In genomic region chr13:79480954-79481684, GRCh38 we compare ENCODE assay signal across 1 cellular context.
TF ChIP-seq lines count a peak whose summit lies in the region.

NDFIP2 (plus strand) TSS chr13:79481155; CDS start chr13:79481204, 49 bp downstream.

TF ChIP-seq in HepG2, 621 proteins besides CTCF, POLR2A, EP300 and RAD21 (continued from another document and continues in another):
- TF ChIP-seq ARID5B (CRISPR knock-in tag; IDR thresholded peaks at IDR 0.05) (peak; percentile 63; the same call in 1 of the 2 replicates), HES4 (CRISPR knock-in tag; IDR thresholded peaks at IDR 0.05; ENCODE audit: borderline replicate concordance) (no peak), FOXO1 (CRISPR knock-in tag; IDR thresholded peaks at IDR 0.05) (peak; percentile 50), MED1 (CRISPR knock-in tag; IDR thresholded peaks at IDR 0.05) (peak; percentile 63), ZNF766 (CRISPR knock-in tag; IDR thresholded peaks at IDR 0.05; ENCODE audit: borderline replicate concordance) (0 out of 2 replicates have a peak, but pooled peaks have one; percentile 83), HOXD1 (CRISPR knock-in tag; IDR thresholded peaks at IDR 0.05) (peak; percentile 64; the same call in 1 of the 2 replicates), YEATS2 (CRISPR knock-in tag; IDR thresholded peaks at IDR 0.05; ENCODE audit: borderline replicate concordance) (peak; percentile 60; the same call in 1 of the 2 replicates), ZBTB43 (CRISPR knock-in tag; conservative IDR thresholded peaks at IDR 0.05) (peak; percentile 45; the same call in 1 of the 2 replicates), ZBTB3 (CRISPR knock-in tag; IDR thresholded peaks at IDR 0.05; ENCODE audit: borderline replicate concordance, low read depth) (no peak), RBFOX2 (IDR thresholded peaks at IDR 0.05; ENCODE audit: low read depth, low read length) (peak; percentile 92), ZNF101 (CRISPR knock-in tag; IDR thresholded peaks at IDR 0.05; ENCODE audit: borderline replicate concordance, low read depth) (no peak), ZNF619 (CRISPR knock-in tag; IDR thresholded peaks at IDR 0.05) (0 out of 2 replicates have a peak, but pooled peaks have one; percentile 29), ZNF569 (CRISPR knock-in tag; IDR thresholded peaks at IDR 0.05; ENCODE audit: borderline replicate concordance) (no peak), ZNF576 (CRISPR knock-in tag; IDR thresholded peaks at IDR 0.05) (0 out of 2 replicates have a peak, but pooled peaks have one; percentile 58), NFRKB (IDR thresholded peaks at IDR 0.05) (no peak), ZNF224 (CRISPR knock-in tag; IDR thresholded peaks at IDR 0.05) (no peak), CC2D1A (CRISPR knock-in tag; IDR thresholded peaks at IDR 0.05) (no peak), SMYD3 (CRISPR knock-in tag; IDR thresholded peaks at IDR 0.05) (0 out of 2 replicates have a peak, but pooled peaks have one; percentile 64), IKZF1 (IDR thresholded peaks at IDR 0.05) (no peak), ETV6 (CRISPR knock-in tag; conservative IDR thresholded peaks at IDR 0.05) (0 out of 2 replicates have a peak, but pooled peaks have one; percentile 23), PHB2 (IDR thresholded peaks at IDR 0.05; ENCODE audit: partially characterized antibody) (no peak), RXRB (CRISPR knock-in tag; IDR thresholded peaks at IDR 0.05; ENCODE audit: borderline replicate concordance) (0 out of 2 replicates have a peak, but pooled peaks have one; percentile 10), ZNF841 (CRISPR knock-in tag; IDR thresholded peaks at IDR 0.05; ENCODE audit: borderline replicate concordance) (no peak), IKZF5 (CRISPR knock-in tag; IDR thresholded peaks at IDR 0.05) (peak; percentile 43; the same call in 1 of the 2 replicates), NFKBIZ (CRISPR knock-in tag; IDR thresholded peaks at IDR 0.05) (peak; percentile 50; the same call in 1 of the 2 replicates), IRF9 (CRISPR knock-in tag; IDR thresholded peaks at IDR 0.05; ENCODE audit: borderline replicate concordance) (no peak), SALL1 (CRISPR knock-in tag; IDR thresholded peaks at IDR 0.05) (peak; percentile 79), ELF4 (CRISPR knock-in tag; IDR thresholded peaks at IDR 0.05; ENCODE audit: borderline replicate concordance) (no peak), ZNF562 (CRISPR knock-in tag; IDR thresholded peaks at IDR 0.05; ENCODE audit: borderline replicate concordance) (no peak), ZNF430 (CRISPR knock-in tag; IDR thresholded peaks at IDR 0.05) (peak; percentile 40; the same call in 1 of the 2 replicates), ZNF552 (CRISPR knock-in tag; IDR thresholded peaks at IDR 0.05; ENCODE audit: borderline replicate concordance) (no peak), MEF2D (CRISPR knock-in tag; IDR thresholded peaks at IDR 0.05) (peak; percentile 62; the same call in 1 of the 2 replicates), HOXA3 (CRISPR knock-in tag; IDR thresholded peaks at IDR 0.05) (peak; percentile 83), GFI1 (CRISPR knock-in tag; IDR thresholded peaks at IDR 0.05; ENCODE audit: borderline replicate concordance) (peak; percentile 59; the same call in 1 of the 2 replicates), NR2F1 (CRISPR knock-in tag; IDR thresholded peaks at IDR 0.05) (no peak), ZXDC (CRISPR knock-in tag; IDR thresholded peaks at IDR 0.05) (no peak), SOX13 (IDR thresholded peaks at IDR 0.05) (no peak), SOX13 (CRISPR knock-in tag; conservative IDR thresholded peaks at IDR 0.05 in 1 of 2, IDR thresholded peaks at IDR 0.05 in 1 of 2) (peak in 1 of 2 experiments; percentile 29; a peak in 1 of 4 replicates), KDM2A (CRISPR knock-in tag; IDR thresholded peaks at IDR 0.05; ENCODE audit: borderline replicate concordance, low read depth) (peak; percentile 92), NR1H2 (CRISPR knock-in tag; IDR thresholded peaks at IDR 0.05; ENCODE audit: borderline replicate concordance, low read depth) (no peak), ZNF253 (CRISPR knock-in tag; IDR thresholded peaks at IDR 0.05; ENCODE audit: borderline replicate concordance) (0 out of 2 replicates have a peak, but pooled peaks have one; percentile 31), ZFAT (CRISPR knock-in tag; conservative IDR thresholded peaks at IDR 0.05) (no peak), MED8 (CRISPR knock-in tag; IDR thresholded peaks at IDR 0.05; ENCODE audit: insufficient replicate concordance) (no peak), ZNF672 (CRISPR knock-in tag; IDR thresholded peaks at IDR 0.05) (no peak), EHMT2 (IDR thresholded peaks at IDR 0.05; ENCODE audit: borderline replicate concordance, low read depth, low read length) (no peak), NFIC (IDR thresholded peaks at IDR 0.05; ENCODE audit: low read length) (no peak), ZNF607 (CRISPR knock-in tag; IDR thresholded peaks at IDR 0.05; ENCODE audit: borderline replicate concordance) (peak; percentile 79; the same call in 1 of the 2 replicates), MIER3 (CRISPR knock-in tag; IDR thresholded peaks at IDR 0.05; ENCODE audit: borderline replicate concordance) (no peak), ZBTB14 (CRISPR knock-in tag; IDR thresholded peaks at IDR 0.05) (peak; percentile 50; the same call in 1 of the 2 replicates), ZNF704 (CRISPR knock-in tag; IDR thresholded peaks at IDR 0.05; ENCODE audit: borderline replicate concordance) (0 out of 2 replicates have a peak, but pooled peaks have one; percentile 47)
